1 cellular context compared by ENCODE assay signal in the genomic region with DNA sequence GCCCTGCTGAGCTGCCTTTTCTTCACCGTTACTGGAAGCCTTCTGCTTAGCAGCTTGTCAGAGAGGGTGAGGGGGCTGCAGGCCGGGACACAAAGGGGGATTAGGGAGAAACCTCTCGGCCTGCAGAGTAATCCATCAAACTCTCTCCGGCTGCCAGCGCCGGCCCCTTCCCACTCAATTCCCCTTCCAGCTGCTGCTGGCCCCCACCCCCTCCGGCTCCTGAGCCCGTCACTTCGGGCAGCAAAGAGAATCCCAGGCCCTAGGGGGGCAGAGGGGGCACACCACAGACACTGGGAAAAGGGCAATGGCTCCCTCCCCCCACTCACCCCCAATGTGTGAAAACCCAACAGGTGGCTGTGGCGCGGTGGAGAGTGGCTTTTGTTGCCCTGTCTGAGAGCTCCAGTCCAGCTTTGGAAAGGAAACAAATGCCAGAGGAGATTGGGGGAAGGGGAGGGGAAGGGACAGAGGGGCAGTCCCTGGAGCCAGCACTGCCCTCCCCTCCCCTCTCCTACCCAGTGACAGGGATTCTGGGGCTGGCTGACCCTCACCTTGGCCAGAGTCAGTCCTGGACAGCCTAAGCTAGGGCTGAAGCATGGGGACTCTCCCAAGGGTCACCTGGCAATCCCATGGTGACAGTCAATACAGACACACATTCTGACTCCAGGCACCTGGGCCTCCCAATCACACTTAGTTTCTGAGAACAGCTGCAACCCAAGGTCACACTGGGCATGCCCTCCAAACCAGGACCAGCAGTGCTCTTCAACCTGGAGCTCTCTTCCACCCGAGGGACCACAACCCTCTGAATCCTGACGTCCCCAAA.
TF ChIP-seq lines count a peak whose summit lies in the region.

No MANE protein-coding gene starts in this region.

TF ChIP-seq in GM23338, 12 proteins besides CTCF, POLR2A, EP300 and RAD21 (continued from another document):
- TF ChIP-seq, protein P1, sequence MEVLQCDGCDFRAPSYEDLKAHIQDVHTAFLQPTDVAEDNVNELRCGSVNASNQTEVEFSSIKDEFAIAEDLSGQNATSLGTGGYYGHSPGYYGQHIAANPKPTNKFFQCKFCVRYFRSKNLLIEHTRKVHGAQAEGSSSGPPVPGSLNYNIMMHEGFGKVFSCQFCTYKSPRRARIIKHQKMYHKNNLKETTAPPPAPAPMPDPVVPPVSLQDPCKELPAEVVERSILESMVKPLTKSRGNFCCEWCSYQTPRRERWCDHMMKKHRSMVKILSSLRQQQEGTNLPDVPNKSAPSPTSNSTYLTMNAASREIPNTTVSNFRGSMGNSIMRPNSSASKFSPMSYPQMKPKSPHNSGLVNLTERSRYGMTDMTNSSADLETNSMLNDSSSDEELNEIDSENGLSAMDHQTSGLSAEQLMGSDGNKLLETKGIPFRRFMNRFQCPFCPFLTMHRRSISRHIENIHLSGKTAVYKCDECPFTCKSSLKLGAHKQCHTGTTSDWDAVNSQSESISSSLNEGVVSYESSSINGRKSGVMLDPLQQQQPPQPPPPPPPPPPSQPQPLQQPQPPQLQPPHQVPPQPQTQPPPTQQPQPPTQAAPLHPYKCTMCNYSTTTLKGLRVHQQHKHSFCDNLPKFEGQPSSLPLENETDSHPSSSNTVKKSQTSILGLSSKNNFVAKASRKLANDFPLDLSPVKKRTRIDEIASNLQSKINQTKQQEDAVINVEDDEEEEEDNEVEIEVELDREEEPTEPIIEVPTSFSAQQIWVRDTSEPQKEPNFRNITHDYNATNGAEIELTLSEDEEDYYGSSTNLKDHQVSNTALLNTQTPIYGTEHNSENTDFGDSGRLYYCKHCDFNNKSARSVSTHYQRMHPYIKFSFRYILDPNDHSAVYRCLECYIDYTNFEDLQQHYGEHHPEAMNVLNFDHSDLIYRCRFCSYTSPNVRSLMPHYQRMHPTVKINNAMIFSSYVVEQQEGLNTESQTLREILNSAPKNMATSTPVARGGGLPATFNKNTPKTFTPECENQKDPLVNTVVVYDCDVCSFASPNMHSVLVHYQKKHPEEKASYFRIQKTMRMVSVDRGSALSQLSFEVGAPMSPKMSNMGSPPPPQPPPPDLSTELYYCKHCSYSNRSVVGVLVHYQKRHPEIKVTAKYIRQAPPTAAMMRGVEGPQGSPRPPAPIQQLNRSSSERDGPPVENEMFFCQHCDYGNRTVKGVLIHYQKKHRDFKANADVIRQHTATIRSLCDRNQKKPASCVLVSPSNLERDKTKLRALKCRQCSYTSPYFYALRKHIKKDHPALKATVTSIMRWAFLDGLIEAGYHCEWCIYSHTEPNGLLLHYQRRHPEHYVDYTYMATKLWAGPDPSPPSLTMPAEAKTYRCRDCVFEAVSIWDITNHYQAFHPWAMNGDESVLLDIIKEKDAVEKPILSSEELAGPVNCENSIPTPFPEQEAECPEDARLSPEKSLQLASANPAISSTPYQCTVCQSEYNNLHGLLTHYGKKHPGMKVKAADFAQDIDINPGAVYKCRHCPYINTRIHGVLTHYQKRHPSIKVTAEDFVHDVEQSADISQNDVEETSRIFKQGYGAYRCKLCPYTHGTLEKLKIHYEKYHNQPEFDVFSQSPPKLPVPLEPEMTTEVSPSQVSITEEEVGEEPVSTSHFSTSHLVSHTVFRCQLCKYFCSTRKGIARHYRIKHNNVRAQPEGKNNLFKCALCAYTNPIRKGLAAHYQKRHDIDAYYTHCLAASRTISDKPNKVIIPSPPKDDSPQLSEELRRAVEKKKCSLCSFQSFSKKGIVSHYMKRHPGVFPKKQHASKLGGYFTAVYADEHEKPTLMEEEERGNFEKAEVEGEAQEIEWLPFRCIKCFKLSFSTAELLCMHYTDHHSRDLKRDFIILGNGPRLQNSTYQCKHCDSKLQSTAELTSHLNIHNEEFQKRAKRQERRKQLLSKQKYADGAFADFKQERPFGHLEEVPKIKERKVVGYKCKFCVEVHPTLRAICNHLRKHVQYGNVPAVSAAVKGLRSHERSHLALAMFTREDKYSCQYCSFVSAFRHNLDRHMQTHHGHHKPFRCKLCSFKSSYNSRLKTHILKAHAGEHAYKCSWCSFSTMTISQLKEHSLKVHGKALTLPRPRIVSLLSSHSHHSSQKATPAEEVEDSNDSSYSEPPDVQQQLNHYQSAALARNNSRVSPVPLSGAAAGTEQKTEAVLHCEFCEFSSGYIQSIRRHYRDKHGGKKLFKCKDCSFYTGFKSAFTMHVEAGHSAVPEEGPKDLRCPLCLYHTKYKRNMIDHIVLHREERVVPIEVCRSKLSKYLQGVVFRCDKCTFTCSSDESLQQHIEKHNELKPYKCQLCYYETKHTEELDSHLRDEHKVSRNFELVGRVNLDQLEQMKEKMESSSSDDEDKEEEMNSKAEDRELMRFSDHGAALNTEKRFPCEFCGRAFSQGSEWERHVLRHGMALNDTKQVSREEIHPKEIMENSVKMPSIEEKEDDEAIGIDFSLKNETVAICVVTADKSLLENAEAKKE (CRISPR knock-in tag; IDR thresholded peaks at IDR 0.05) = no peak
- no peak for TF ChIP-seq EZH2phosphoT487 (IDR thresholded peaks at IDR 0.05; ENCODE audit: unreplicated experiment)
- no peak for TF ChIP-seq CREB1 (CRISPR knock-in tag; IDR thresholded peaks at IDR 0.05; ENCODE audit: low read depth)
- TF ChIP-seq, protein P2, sequence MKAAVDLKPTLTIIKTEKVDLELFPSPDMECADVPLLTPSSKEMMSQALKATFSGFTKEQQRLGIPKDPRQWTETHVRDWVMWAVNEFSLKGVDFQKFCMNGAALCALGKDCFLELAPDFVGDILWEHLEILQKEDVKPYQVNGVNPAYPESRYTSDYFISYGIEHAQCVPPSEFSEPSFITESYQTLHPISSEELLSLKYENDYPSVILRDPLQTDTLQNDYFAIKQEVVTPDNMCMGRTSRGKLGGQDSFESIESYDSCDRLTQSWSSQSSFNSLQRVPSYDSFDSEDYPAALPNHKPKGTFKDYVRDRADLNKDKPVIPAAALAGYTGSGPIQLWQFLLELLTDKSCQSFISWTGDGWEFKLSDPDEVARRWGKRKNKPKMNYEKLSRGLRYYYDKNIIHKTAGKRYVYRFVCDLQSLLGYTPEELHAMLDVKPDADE (IDR thresholded peaks at IDR 0.05) = no peak
